ENCODE assay signal across 1 cellular context in genomic region chr7:1557006-1557405, GRCh38.
A peak's percentile ranks its signal among the peaks of the same experiment; 100 is the strongest.
TF ChIP-seq lines count a peak whose summit lies in the region.

No MANE protein-coding gene starts in this region.

TF ChIP-seq in A549, 52 proteins besides CTCF, POLR2A, EP300 and RAD21 (continued from another document):
- TF ChIP-seq ATOH8 (CRISPR knock-in tag; IDR thresholded peaks at IDR 0.05; ENCODE audit: low read depth) (no peak), HOXA7 (CRISPR knock-in tag; IDR thresholded peaks at IDR 0.05) (0 out of 2 replicates have a peak, but pooled peaks have one; percentile 9)
